21 cellular contexts compared by ENCODE assay signal in the genomic region with DNA sequence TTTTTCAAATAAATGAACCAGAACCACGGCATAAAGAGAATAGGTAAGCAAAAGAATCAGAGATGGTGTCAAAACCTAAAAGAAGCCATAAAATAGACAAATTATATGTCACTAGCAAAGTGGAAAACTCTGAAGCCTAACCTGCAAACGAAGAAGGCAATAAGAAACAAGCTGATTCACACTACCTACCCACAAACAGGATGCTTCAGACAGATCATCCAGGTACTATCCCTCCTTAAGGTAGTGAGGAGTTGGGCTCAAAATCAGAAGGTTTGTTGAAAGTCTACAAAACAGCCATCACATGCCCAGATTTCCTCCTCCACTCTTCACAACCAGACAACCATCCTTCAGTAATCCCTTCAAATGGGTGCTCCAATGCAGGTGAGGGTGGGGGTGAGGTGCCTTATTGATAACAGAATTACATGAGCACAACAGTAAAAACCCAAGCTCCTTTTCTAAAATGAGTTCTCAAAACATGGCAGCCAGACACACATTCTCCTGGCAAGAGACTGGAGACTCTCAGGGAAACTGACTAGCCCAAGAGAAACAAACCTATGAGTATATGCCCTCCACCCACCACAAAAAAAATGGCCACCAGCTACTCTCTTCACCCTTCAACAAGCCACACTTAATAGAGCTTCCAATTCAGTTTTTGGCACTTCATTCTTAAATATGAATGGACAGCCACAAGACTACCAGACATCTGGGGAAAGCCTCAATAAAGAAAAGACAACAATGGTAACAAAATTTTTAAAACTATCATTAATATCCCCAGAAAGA. TPM values are rescaled to one million over a fixed set of nuclear protein-coding genes. Genes with fewer than 3 reads are reported as not detected.
DNase-seq lines count a peak whose midpoint lies in the region; ATAC-seq, FAIRE-seq and TF ChIP-seq lines count a peak whose summit lies in the region.
"Had no signal": no experiment of that assay in that cellular context is flagged by ENCODE, and none has a peak within 500 bp of the region (broad histone marks: within the 10 kb centered on the region; RNA-seq: fewer than 3 reads in every experiment).

No MANE protein-coding gene starts in this region.

- TF ChIP-seq CTCF in bronchial epithelial cell (IDR thresholded peaks at IDR 0.05; ENCODE audit: insufficient read depth, low read length, severe bottlenecking) (no peak), gastrocnemius medialis (IDR thresholded peaks at IDR 0.05 in 4 of 5, conservative IDR thresholded peaks at IDR 0.05 in 1 of 5) (no peak), esophagus squamous epithelium (IDR thresholded peaks at IDR 0.05) (no peak)

- peaks cover 27% of the 10 kb centered on the region for H3K36me3 Mint-ChIP-seq in activated CD4-positive, alpha-beta T cell treated with anti-CD3 and anti-CD28 coated beads for 36 hours (ENCODE audit: low read depth)

- no peak overlapping the region for H3K4me3 Mint-ChIP-seq in activated CD4-positive, alpha-beta T cell treated with anti-CD3 and anti-CD28 coated beads for 36 hours
- H3K4me3 Mint-ChIP-seq: nephron progenitor cell, T-cell had no signal

- no peaks in the 10 kb centered on the region for H3K9me3 ChIP-seq in gastrocnemius medialis
- no peaks in the 10 kb centered on the region for H3K9me3 ChIP-seq in esophagus squamous epithelium
- no peaks in the 10 kb centered on the region for H3K9me3 ChIP-seq in right cardiac atrium (ENCODE audit: control insufficient read depth, low read length)
- H3K9me3 ChIP-seq: transverse colon had no signal

- peaks cover 67 to 86% of the 10 kb centered on the region in 2 donors for H3K4me1 ChIP-seq in gastrocnemius medialis
- H3K4me1 ChIP-seq in esophagus squamous epithelium: peaks cover 5 to 58% (median 21%) of the 10 kb centered on the region in 3 donors
- H3K4me1 ChIP-seq in right cardiac atrium (ENCODE audit: control insufficient read depth, insufficient read depth, low read length): peaks cover 9% of the 10 kb centered on the region

- 73 to 79% methylated on average over 2 of the region's 2 CpGs for WGBS in esophagus squamous epithelium, 2 donors
- whole genome bisulfite sequencing in right cardiac atrium: 95% methylated on average over 2 of the region's 2 CpGs

- H3K27ac ChIP-seq in gastrocnemius medialis (peak overlapping the region; percentile 94 to 99 (median 97)), esophagus squamous epithelium (no peak overlapping the region), right cardiac atrium (ENCODE audit: low read length) (no peak overlapping the region)
- H3K27ac ChIP-seq: BLaER1 treated with 17β-estradiol and CSF1 and Interleukin-3, amounts not matched to agents 10 nM and 100 nM; GM23248; transverse colon had no signal

- TF ChIP-seq POLR2A in gastrocnemius medialis (IDR thresholded peaks at IDR 0.05) (no peak), esophagus squamous epithelium (IDR thresholded peaks at IDR 0.05) (no peak)

- H3K27me3 Mint-ChIP-seq in activated CD4-positive, alpha-beta T cell treated with anti-CD3 and anti-CD28 coated beads for 36 hours: no peaks in the 10 kb centered on the region
- H3K27me3 Mint-ChIP-seq: T-cell had no signal

- in situ Hi-C loops in gastrocnemius medialis (cut with MboI; ENCODE audit: low sequenced_read_pairs in 4 of 4): loop anchor here in 1 of 4 donors (10.0 kb wide), 1 partner anchor 94 kb away; a partner anchor contains a TSS

- H3K4me1 Mint-ChIP-seq in activated CD4-positive, alpha-beta T cell treated with anti-CD3 and anti-CD28 coated beads for 36 hours: peaks cover 72% of the 10 kb centered on the region

- POLR2A ChIA-PET in activated CD4-positive, alpha-beta T cell treated with anti-CD3 and anti-CD28 coated beads for 36 hours (lab: Charles Lee): interaction anchor here (0.6 to 1.2 kb wide), 2 partner anchors 25 to 160 kb away, joined by 3 to 5 read pairs; no protein-coding TSS in a partner anchor

- ATAC-seq in activated CD4-positive, alpha-beta T cell treated with anti-CD3 and anti-CD28 coated beads for 36 hours: peak; percentile 83
- peak; percentile 11 to 21 for ATAC-seq in gastrocnemius medialis
- ATAC-seq in right cardiac atrium: no peak

- H3K9me3 Mint-ChIP-seq in activated CD4-positive, alpha-beta T cell treated with anti-CD3 and anti-CD28 coated beads for 36 hours (ENCODE audit: low read depth): peaks cover 3% of the 10 kb centered on the region

- CTCF ChIA-PET in activated CD4-positive, alpha-beta T cell treated with anti-CD3 and anti-CD28 coated beads for 36 hours (lab: Charles Lee): interaction anchor here (0.6 to 1.2 kb wide), 5 partner anchors 11 to 171 kb away, joined by 3 to 4 read pairs (median 3); no protein-coding TSS in a partner anchor

- H3K36me3 ChIP-seq in bronchial epithelial cell (ENCODE audit: control insufficient read depth, insufficient read depth, low read length): peaks cover 1% of the 10 kb centered on the region
- no peaks in the 10 kb centered on the region for H3K36me3 ChIP-seq in gastrocnemius medialis
- no peaks in the 10 kb centered on the region for H3K36me3 ChIP-seq in esophagus squamous epithelium
- H3K36me3 ChIP-seq: transverse colon had no signal

- H3K4me3 ChIP-seq in bronchial epithelial cell (ENCODE audit: low read depth, low read length): no peak overlapping the region
- H3K4me3 ChIP-seq in gastrocnemius medialis: no peak overlapping the region
- H3K4me3 ChIP-seq in esophagus squamous epithelium: no peak overlapping the region
- H3K4me3 ChIP-seq in right cardiac atrium (ENCODE audit: low read length): no peak overlapping the region
- H3K4me3 ChIP-seq: BLaER1 treated with 17β-estradiol and CSF1 and Interleukin-3, amounts not matched to agents 10 nM and 100 nM; GM23248; transverse colon had no signal

- no peak for DNase-seq in activated CD4-positive, alpha-beta T cell treated with anti-CD3 and anti-CD28 coated beads for 36 hours
- no peak for DNase-seq in activated CD4-positive, alpha-beta T cell treated with anti-CD3 and anti-CD28 coated beads for 48 hours
- DNase-seq in M059J (ENCODE audit: low read depth) (peak; percentile 42), bronchial epithelial cell (ENCODE audit: low read depth) (peak; percentile 22), gastrocnemius medialis (no peak), T-helper 2 cell (no peak), esophagus squamous epithelium (lab: John Stamatoyannopoulos, UW) (no peak), right cardiac atrium (no peak)
- DNase-seq: 8988T; activated effector memory CD4-positive, alpha-beta T cell treated with Interleukin-2 at 50 U/mL for 16 hours; DMS153; GM23248; hypothalamus; mesenchymal stem cell; NCI-H1694 treated with DMSO at 0.1 percent for 48 hours; nephron progenitor cell; stimulated activated CD4-positive, alpha-beta T cell treated with anti-CD3 and anti-CD28 coated beads, Interleukin-12 subunit alpha, Interleukin-12 subunit beta, amount 100 ng/mL, for 4 hours; T-cell; transverse colon had no signal

- no peaks in the 10 kb centered on the region for H3K27me3 ChIP-seq in bronchial epithelial cell (ENCODE audit: control insufficient read depth, insufficient read depth, low read length)
- H3K27me3 ChIP-seq in gastrocnemius medialis: no peaks in the 10 kb centered on the region
- H3K27me3 ChIP-seq in esophagus squamous epithelium: no peaks in the 10 kb centered on the region
- no peaks in the 10 kb centered on the region for H3K27me3 ChIP-seq in right cardiac atrium (ENCODE audit: control insufficient read depth, insufficient read depth)
- H3K27me3 ChIP-seq: BLaER1 treated with 17β-estradiol and CSF1 and Interleukin-3, amounts not matched to agents 10 nM and 100 nM; transverse colon had no signal

- no peak for FAIRE-seq in bronchial epithelial cell (lab: Jason Lieb, UNC)
- FAIRE-seq: endometrium had no signal

- intact Hi-C loops in activated CD4-positive, alpha-beta T cell treated with anti-CD3 and anti-CD28 coated beads for 36 hours (cut with DNase I, micrococcal nuclease): loop anchor here in 1 of 2 experiments (5.0 kb wide), 1 partner anchor 41 kb away; no protein-coding TSS in a partner anchor
- intact Hi-C loops in gastrocnemius medialis (cut with DNase I; ENCODE audit: low total_unique reads): no loop called here
- intact Hi-C loops in esophagus squamous epithelium (cut with DNase I): no loop called here
- intact Hi-C loops in right cardiac atrium (cut with DNase I): no loop called here

- H3K27ac Mint-ChIP-seq in activated CD4-positive, alpha-beta T cell treated with anti-CD3 and anti-CD28 coated beads for 36 hours: peak overlapping the region; percentile 61
- H3K27ac Mint-ChIP-seq: nephron progenitor cell, T-cell had no signal

RNA-seq across cellular contexts. Expression of a gene that starts 6.4 kb away (rescaled TPM):
- 10 to 100 TPM; 37.5 to 42.6 TPM for total RNA-seq in activated CD4-positive, alpha-beta T cell treated with anti-CD3 and anti-CD28 coated beads for 36 hours
- total RNA-seq in M059J (2014; rRNA removed; shearing (Covaris generic)): 40.8 and 65.1 TPM in 2 replicates
- total RNA-seq in bronchial epithelial cell (28.4 and 36.4 TPM in 2 replicates), gastrocnemius medialis (100 to 1,000 TPM; 108 to 119 (median 112) TPM), esophagus squamous epithelium (10 to 100 TPM; 30.0 to 38.1 (median 34.5) TPM), right cardiac atrium (10 to 100 TPM; 50.1 to 66.9 (median 51.8) TPM)
- 12.7 TPM for polyA plus RNA-seq in right cardiac atrium

RNA-seq across cellular contexts. Expression of a gene that starts 55.8 kb away (rescaled TPM):
- total RNA-seq in activated CD4-positive, alpha-beta T cell treated with anti-CD3 and anti-CD28 coated beads for 36 hours: 10 to 100 TPM; 39.9 to 46.0 TPM
- 143 and 192 TPM in 2 replicates for total RNA-seq in M059J (2014; rRNA removed; shearing (Covaris generic))
- 4.5 and 8.1 TPM in 2 replicates for total RNA-seq in bronchial epithelial cell
- total RNA-seq in gastrocnemius medialis: 1 to 10 TPM; 5.9 to 9.6 (median 8.2) TPM
- total RNA-seq in esophagus squamous epithelium: 10 to 100 TPM; 16.6 to 50.0 (median 19.9) TPM
- total RNA-seq in right cardiac atrium: 10 to 100 TPM; 12.6 to 24.5 (median 14.4) TPM
- polyA plus RNA-seq in right cardiac atrium: 9.2 TPM

RNA-seq across cellular contexts. Expression of a gene that starts 55.8 kb away (rescaled TPM):
- 10 to 100 TPM; 42.0 to 52.0 TPM for total RNA-seq in activated CD4-positive, alpha-beta T cell treated with anti-CD3 and anti-CD28 coated beads for 36 hours
- 109 and 174 TPM in 2 replicates for total RNA-seq in M059J (2014; rRNA removed; shearing (Covaris generic))
- total RNA-seq in bronchial epithelial cell: 5.0 and 6.4 TPM in 2 replicates
- 10 to 100 TPM in 1 of 4 donors, 1 to 10 TPM in 3; 6.6 to 15.6 (median 9.4) TPM for total RNA-seq in gastrocnemius medialis
- total RNA-seq in esophagus squamous epithelium: 10 to 100 TPM; 17.8 to 25.8 (median 19.9) TPM
- total RNA-seq in right cardiac atrium: 10 to 100 TPM; 12.1 to 24.1 (median 13.6) TPM
- 5.2 TPM for polyA plus RNA-seq in right cardiac atrium

Comparison
In these comparisons a context has a peak if more than half of its experiments do, and no peak if none do; other contexts are left out.
1. ATAC-seq: peak in activated CD4-positive, alpha-beta T cell treated with anti-CD3 and anti-CD28 coated beads for 36 hours (single experiment) and gastrocnemius medialis (2 of 2); none in right cardiac atrium (0 of 2).
2. DNase-seq: peak in M059J (single experiment) and bronchial epithelial cell (single experiment); none in activated CD4-positive, alpha-beta T cell treated with anti-CD3 and anti-CD28 coated beads for 36 hours (single experiment), activated CD4-positive, alpha-beta T cell treated with anti-CD3 and anti-CD28 coated beads for 48 hours (single experiment), gastrocnemius medialis (0 of 2), T-helper 2 cell (0 of 5), esophagus squamous epithelium (single experiment) and right cardiac atrium (0 of 3).
3. H3K27ac ChIP-seq: peak in gastrocnemius medialis (4 of 4); none in esophagus squamous epithelium (0 of 4) and right cardiac atrium (single experiment).